9 cellular contexts compared by ENCODE assay signal in genomic region chr1:227789042-227789880, GRCh38. TPM values are rescaled to one million over a fixed set of nuclear protein-coding genes. Genes with fewer than 3 reads are reported as not detected.
DNase-seq lines count a peak whose midpoint lies in the region; ATAC-seq lines count a peak whose summit lies in the region.
"Had no signal": no experiment of that assay in that cellular context is flagged by ENCODE, and none has a peak within 500 bp of the region (broad histone marks: within the 10 kb centered on the region; RNA-seq: fewer than 3 reads in every experiment).

No MANE protein-coding gene starts in this region.

- ATAC-seq in activated CD8-positive, alpha-beta T cell treated with anti-CD3 and anti-CD28 coated beads, Interleukin-2, amount 10 ng/mL, durations not matched to agents 7 days and 5 days = no peak
- ATAC-seq in HG03108 (IDR thresholded peaks at IDR 0.05; ENCODE audit: unreplicated experiment) (no peak), HG02884 (IDR thresholded peaks at IDR 0.05; ENCODE audit: unreplicated experiment) (no peak)

- H3K4me3 Mint-ChIP-seq in activated CD4-positive, alpha-beta T cell treated with anti-CD3 and anti-CD28 coated beads, Interleukin-2, amount 10 ng/mL, durations not matched to agents 24 days and 14 days = peak overlapping the region; percentile 83
- H3K4me3 Mint-ChIP-seq in activated CD8-positive, alpha-beta T cell treated with anti-CD3 and anti-CD28 coated beads, Interleukin-2, amount 10 ng/mL, durations not matched to agents 7 days and 5 days = peak overlapping the region; percentile 73

- H3K9ac ChIP-seq in iPS-18a (ENCODE audit: low read length) (no peak overlapping the region), subcutaneous abdominal adipose tissue (ENCODE audit: low read length in 5 of 5) (no peak overlapping the region)

- intact Hi-C loops in activated CD4-positive, alpha-beta T cell treated with anti-CD3 and anti-CD28 coated beads, Interleukin-2, amount 10 ng/mL, durations not matched to agents 24 days and 14 days (cut with micrococcal nuclease) = loop anchor here (2.0 kb wide), 1 partner anchor 26 kb away; no protein-coding TSS in a partner anchor

- POLR2A ChIA-PET in activated CD8-positive, alpha-beta T cell treated with anti-CD3 and anti-CD28 coated beads, Interleukin-2, amount 10 ng/mL, durations not matched to agents 7 days and 5 days (lab: Charles Lee) = no interaction called here

- H3K4me1 ChIP-seq in iPS-18a (ENCODE audit: control insufficient read depth, low read depth, low read length) (peaks cover 6% of the 10 kb centered on the region), subcutaneous abdominal adipose tissue (ENCODE audit: control insufficient read depth in 5 of 5, insufficient read depth in 5 of 5, low read length in 5 of 5) (peaks cover 3 to 36% (median 26%) of the 10 kb centered on the region in 5 donors)

- CTCF ChIA-PET in activated CD8-positive, alpha-beta T cell treated with anti-CD3 and anti-CD28 coated beads, Interleukin-2, amount 10 ng/mL, durations not matched to agents 7 days and 5 days (lab: Charles Lee) = interaction anchor here (1.2 kb wide), 1 partner anchor 27 kb away, joined by 3 read pairs; no protein-coding TSS in a partner anchor

- peak; percentile 63 for DNase-seq in activated CD4-positive, alpha-beta T cell treated with anti-CD3 and anti-CD28 coated beads, Interleukin-2, amount 10 ng/mL, durations not matched to agents 24 days and 14 days
- no peak for DNase-seq in activated CD4-positive, alpha-beta T cell treated with anti-CD3 and anti-CD28 coated beads, Interleukin-2, amount 50 U/mL, for 48 hours
- peak; percentile 17 for DNase-seq in activated CD8-positive, alpha-beta T cell treated with anti-CD3 and anti-CD28 coated beads, Interleukin-2, amount 10 ng/mL, durations not matched to agents 7 days and 5 days
- no peak for DNase-seq in NCI-H2196 treated with DMSO at 0.1 percent for 48 hours (lab: John Stamatoyannopoulos, UW; ENCODE audit: unreplicated experiment)

- no peaks in the 10 kb centered on the region for H3K9me3 Mint-ChIP-seq in activated CD4-positive, alpha-beta T cell treated with anti-CD3 and anti-CD28 coated beads, Interleukin-2, amount 10 ng/mL, durations not matched to agents 24 days and 14 days
- H3K9me3 Mint-ChIP-seq in activated CD8-positive, alpha-beta T cell treated with anti-CD3 and anti-CD28 coated beads, Interleukin-2, amount 10 ng/mL, durations not matched to agents 7 days and 5 days (ENCODE audit: insufficient read depth) = no peaks in the 10 kb centered on the region

- H3K27ac ChIP-seq in iPS-18a (ENCODE audit: low read length) (no peak overlapping the region), subcutaneous abdominal adipose tissue (ENCODE audit: low read depth, low read length) (no peak overlapping the region)

- H3K4me3 ChIP-seq in iPS-18a (ENCODE audit: low read length) (peak overlapping the region; percentile 63), subcutaneous abdominal adipose tissue (ENCODE audit: low read depth in 1 of 5, low read length in 5 of 5) (peak overlapping the region; percentile 41 to 80 (median 73))

- H3K27me3 ChIP-seq in iPS-18a (ENCODE audit: control insufficient read depth, insufficient read depth, low read length) = peaks cover 42% of the 10 kb centered on the region
- peaks cover 0 to 11% (median 7%) of the 10 kb centered on the region in 5 donors for H3K27me3 ChIP-seq in subcutaneous abdominal adipose tissue (ENCODE audit: control insufficient read depth in 5 of 5, insufficient read depth in 4 of 5, low read length in 5 of 5)

- no peaks in the 10 kb centered on the region for H3K9me3 ChIP-seq in iPS-18a (ENCODE audit: control insufficient read depth, low read depth, low read length)
- no peaks in the 10 kb centered on the region for H3K9me3 ChIP-seq in subcutaneous abdominal adipose tissue (ENCODE audit: control insufficient read depth in 5 of 5, low read length in 5 of 5)

- no peaks in the 10 kb centered on the region for H3K36me3 Mint-ChIP-seq in activated CD4-positive, alpha-beta T cell treated with anti-CD3 and anti-CD28 coated beads, Interleukin-2, amount 10 ng/mL, durations not matched to agents 24 days and 14 days (ENCODE audit: low read depth)
- no peaks in the 10 kb centered on the region for H3K36me3 Mint-ChIP-seq in activated CD8-positive, alpha-beta T cell treated with anti-CD3 and anti-CD28 coated beads, Interleukin-2, amount 10 ng/mL, durations not matched to agents 7 days and 5 days (ENCODE audit: low read depth)

- H3K27me3 Mint-ChIP-seq in activated CD4-positive, alpha-beta T cell treated with anti-CD3 and anti-CD28 coated beads, Interleukin-2, amount 10 ng/mL, durations not matched to agents 24 days and 14 days = peaks cover 9% of the 10 kb centered on the region
- peaks cover 11% of the 10 kb centered on the region for H3K27me3 Mint-ChIP-seq in activated CD8-positive, alpha-beta T cell treated with anti-CD3 and anti-CD28 coated beads, Interleukin-2, amount 10 ng/mL, durations not matched to agents 7 days and 5 days (ENCODE audit: low read depth)

- no peaks in the 10 kb centered on the region for H3K36me3 ChIP-seq in iPS-18a (ENCODE audit: control insufficient read depth, low read depth, low read length)
- no peaks in the 10 kb centered on the region for H3K36me3 ChIP-seq in subcutaneous abdominal adipose tissue (ENCODE audit: control insufficient read depth in 5 of 5, insufficient read depth in 5 of 5, low read length in 5 of 5)

- H3K27ac Mint-ChIP-seq in activated CD4-positive, alpha-beta T cell treated with anti-CD3 and anti-CD28 coated beads, Interleukin-2, amount 10 ng/mL, durations not matched to agents 24 days and 14 days = no peak overlapping the region
- H3K27ac Mint-ChIP-seq in activated CD8-positive, alpha-beta T cell treated with anti-CD3 and anti-CD28 coated beads, Interleukin-2, amount 10 ng/mL, durations not matched to agents 7 days and 5 days = no peak overlapping the region

- peaks cover 12% of the 10 kb centered on the region for H3K4me1 Mint-ChIP-seq in activated CD4-positive, alpha-beta T cell treated with anti-CD3 and anti-CD28 coated beads, Interleukin-2, amount 10 ng/mL, durations not matched to agents 24 days and 14 days
- H3K4me1 Mint-ChIP-seq in activated CD8-positive, alpha-beta T cell treated with anti-CD3 and anti-CD28 coated beads, Interleukin-2, amount 10 ng/mL, durations not matched to agents 7 days and 5 days (ENCODE audit: low read depth) = peaks cover 9% of the 10 kb centered on the region

RNA-seq across cellular contexts. Expression of gene PRSS38, which starts 26.2 kb away (rescaled TPM):
- total RNA-seq in activated CD4-positive, alpha-beta T cell treated with anti-CD3 and anti-CD28 coated beads, Interleukin-2, amount 10 ng/mL, durations not matched to agents 24 days and 14 days = not detected in 2 replicates
- not detected for total RNA-seq in activated CD8-positive, alpha-beta T cell treated with anti-CD3 and anti-CD28 coated beads, Interleukin-2, amount 10 ng/mL, durations not matched to agents 7 days and 5 days
- total RNA-seq: activated CD8-positive, alpha-beta memory T cell treated with anti-CD3 and anti-CD28 coated beads for 36 hours had no signal

RNA-seq across cellular contexts. Expression of gene SNAP47, which starts 54.0 kb away (rescaled TPM):
- 28.6 and 30.9 TPM in 2 replicates for total RNA-seq in activated CD4-positive, alpha-beta T cell treated with anti-CD3 and anti-CD28 coated beads, Interleukin-2, amount 10 ng/mL, durations not matched to agents 24 days and 14 days
- total RNA-seq in activated CD8-positive, alpha-beta T cell treated with anti-CD3 and anti-CD28 coated beads, Interleukin-2, amount 10 ng/mL, durations not matched to agents 7 days and 5 days = 10 to 100 TPM; 20.7 to 25.3 TPM

RNA-seq across cellular contexts. Expression of gene JMJD4, which starts 54.2 kb away (rescaled TPM):
- 34.8 and 35.1 TPM in 2 replicates for total RNA-seq in activated CD4-positive, alpha-beta T cell treated with anti-CD3 and anti-CD28 coated beads, Interleukin-2, amount 10 ng/mL, durations not matched to agents 24 days and 14 days
- 10 to 100 TPM; 16.8 to 17.3 TPM for total RNA-seq in activated CD8-positive, alpha-beta T cell treated with anti-CD3 and anti-CD28 coated beads, Interleukin-2, amount 10 ng/mL, durations not matched to agents 7 days and 5 days

Comparison
In these comparisons a context has a peak if more than half of its experiments do, and no peak if none do; other contexts are left out.
1. DNase-seq: peak in activated CD4-positive, alpha-beta T cell treated with anti-CD3 and anti-CD28 coated beads, Interleukin-2, amount 10 ng/mL, durations not matched to agents 24 days and 14 days (single experiment) and activated CD8-positive, alpha-beta T cell treated with anti-CD3 and anti-CD28 coated beads, Interleukin-2, amount 10 ng/mL, durations not matched to agents 7 days and 5 days (single experiment); none in activated CD4-positive, alpha-beta T cell treated with anti-CD3 and anti-CD28 coated beads, Interleukin-2, amount 50 U/mL, for 48 hours (0 of 2) and NCI-H2196 treated with DMSO at 0.1 percent for 48 hours (single experiment).